21 cellular contexts compared by ENCODE assay signal in the genomic region with DNA sequence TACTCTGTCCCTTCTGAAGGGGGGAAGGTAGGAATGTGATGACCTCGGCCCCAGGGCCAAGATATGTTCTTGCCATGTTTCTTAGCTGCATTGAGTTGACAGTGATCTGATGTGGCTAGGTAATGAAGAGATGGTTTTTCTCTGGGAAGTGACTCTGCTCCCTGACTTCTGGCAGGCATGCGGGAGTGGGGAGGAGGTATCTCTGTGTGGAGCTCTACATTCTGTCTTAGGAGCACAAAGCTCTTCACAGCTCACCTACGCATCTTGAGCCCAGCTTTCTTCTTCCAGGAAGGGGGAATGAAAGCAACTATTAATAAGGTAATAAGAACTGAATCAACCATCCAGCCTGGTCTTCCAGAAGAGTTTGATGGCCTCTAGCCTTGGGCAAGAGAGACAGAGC.
"Had no signal": no experiment of that assay in that cellular context is flagged by ENCODE, and none has a peak within 500 bp of the region (broad histone marks: within the 10 kb centered on the region; RNA-seq: fewer than 3 reads in every experiment).

No MANE protein-coding gene starts in this region.

- DNase-seq: Kasumi-1, MM.1S, NCI-H1092 treated with DMSO at 0.1 percent for 48 hours, NCI-H1436, NCI-H187, NCI-H2029, NCI-H2081 treated with DMSO at 0.1 percent for 48 hours, NCI-H2171, NCI-H226, NCI-H446, NCI-H510A, NCI-H524 treated with DMSO at 0.1 percent for 48 hours, NCI-H69, NCI-H774, Right ventricle myocardium superior, RPMI8226, SIG-M5 had no signal

- H3K4me2 ChIP-seq: KMS-11 had no signal

- H3K9ac ChIP-seq: KMS-11 had no signal

- H3K4me1 ChIP-seq: SJSA1 had no signal

- H3K9me3 ChIP-seq: SJSA1 had no signal

- H3K27ac ChIP-seq: KMS-11, SJSA1, SK-N-MC had no signal

- ATAC-seq: K562 had no signal

- H3K4me3 ChIP-seq: K562, SJSA1, SK-N-MC had no signal

- H3K36me3 ChIP-seq: SJSA1 had no signal

- H3K27me3 ChIP-seq: SJSA1 had no signal
